Comparison of ENCODE assay signal across 7 cellular contexts in the genomic region with DNA sequence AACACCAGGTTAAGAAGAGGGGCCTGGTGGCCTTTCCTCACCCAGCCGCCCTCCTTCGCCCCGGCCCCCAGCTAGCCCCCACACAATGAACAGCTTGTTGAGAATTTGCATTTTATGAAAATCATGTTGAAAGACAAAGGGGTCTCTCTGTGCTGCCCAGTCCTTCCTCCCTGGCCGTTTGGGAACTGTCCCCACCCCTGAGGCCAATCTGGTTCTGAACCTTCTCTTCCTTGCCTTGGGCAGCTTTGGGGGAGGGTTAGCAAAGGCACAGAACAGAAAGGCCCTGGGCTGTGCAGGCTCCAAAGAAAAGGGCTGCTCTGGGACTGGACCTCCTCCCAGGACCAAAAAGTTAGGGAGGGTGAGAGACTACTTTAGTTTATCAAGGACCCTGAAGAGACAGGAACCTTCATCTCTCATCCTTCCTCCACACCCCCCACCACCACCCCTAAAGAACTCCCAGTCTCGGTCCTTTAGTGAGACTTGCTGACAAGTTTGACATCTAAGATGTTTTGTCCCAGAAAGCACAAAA. TPM values are rescaled to one million over a fixed set of nuclear protein-coding genes. Genes with fewer than 3 reads are reported as not detected.
A peak's percentile ranks its signal among the peaks of the same experiment; 100 is the strongest.
DNase-seq lines count a peak whose midpoint lies in the region; ATAC-seq and TF ChIP-seq lines count a peak whose summit lies in the region.

No MANE protein-coding gene starts in this region.

- ATAC-seq in stimulated activated naive CD8-positive, alpha-beta T cell treated with anti-CD3 and anti-CD28 coated beads, Interleukin-15, amount 100 ng/mL, for 72 hours, result no peak
- ATAC-seq in HG03196 (IDR thresholded peaks at IDR 0.05; ENCODE audit: unreplicated experiment), result no peak

- H3K9ac ChIP-seq in HUES64 (ENCODE audit: low read depth, low read length), result no peak overlapping the region

- peaks cover 14% of the 10 kb centered on the region for H3K27me3 Mint-ChIP-seq in stimulated activated naive CD8-positive, alpha-beta T cell treated with anti-CD3 and anti-CD28 coated beads, Interleukin-15, amount 100 ng/mL, for 72 hours

- intact Hi-C loops in adrenal gland (cut with DNase I), result loop anchor here in 1 of 2 donors (5.0 kb wide), 1 partner anchor 79 kb away; no protein-coding TSS in a partner anchor

- peak overlapping the region; percentile 53; the same call in 1 of the 2 replicates for H3K4me3 ChIP-seq in HUES64 (ENCODE audit: low read length)
- peak overlapping the region in 1 of 4 donors; percentile 78 for H3K4me3 ChIP-seq in adrenal gland

- no peaks in the 10 kb centered on the region for H3K9me3 Mint-ChIP-seq in stimulated activated naive CD8-positive, alpha-beta T cell treated with anti-CD3 and anti-CD28 coated beads, Interleukin-15, amount 100 ng/mL, for 72 hours

- H3K9me3 ChIP-seq in HUES64 (ENCODE audit: insufficient read depth, low read depth, low read length), result no peaks in the 10 kb centered on the region
- H3K9me3 ChIP-seq in adrenal gland (replicated peaks in 1 of 3), result no peaks in the 10 kb centered on the region

- 57% methylated on average over 2 of the region's 5 CpGs for WGBS in HUES64
- WGBS in adrenal gland, 4 donors, result 40 to 66% (median 60%) methylated on average over 2 to 5 of the region's 5 CpGs

- no peak for DNase-seq in adrenal gland
- DNase-seq in stimulated activated naive CD8-positive, alpha-beta T cell treated with anti-CD3 and anti-CD28 coated beads, Interleukin-15, amount 100 ng/mL, for 72 hours, result no peak
- no peak for DNase-seq in middle frontal gyrus (ENCODE audit: extremely low spot score, low spot score)
- DNase-seq in HPDE6-E6E7 (ENCODE audit: extremely low spot score), result no peak

- H3K27me3 ChIP-seq in HUES64 (ENCODE audit: insufficient read depth, low read length), result peaks cover 48% of the 10 kb centered on the region
- H3K27me3 ChIP-seq in adrenal gland, result peaks cover 13% of the 10 kb centered on the region
- H3K27me3 ChIP-seq in layer of hippocampus (ENCODE audit: control insufficient read depth, insufficient read depth, low read length), result no peaks in the 10 kb centered on the region

- no peak for TF ChIP-seq CTCF in adrenal gland (IDR thresholded peaks at IDR 0.05)

- H3K4me1 ChIP-seq in HUES64 (ENCODE audit: insufficient read depth, low read length) (peaks cover 20% of the 10 kb centered on the region), adrenal gland (replicated peaks in 1 of 2) (peaks cover 0 to 12% of the 10 kb centered on the region in 2 donors)

- peak overlapping the region; percentile 85 to 89 for H3K27ac Mint-ChIP-seq in stimulated activated naive CD8-positive, alpha-beta T cell treated with anti-CD3 and anti-CD28 coated beads, Interleukin-15, amount 100 ng/mL, for 72 hours

- H3K27ac ChIP-seq in HUES64 (ENCODE audit: low read depth, low read length), result no peak overlapping the region
- peak overlapping the region in 3 of 5 donors; percentile 56 to 88 (median 68) for H3K27ac ChIP-seq in adrenal gland
- peak overlapping the region; percentile 71 for H3K27ac ChIP-seq in layer of hippocampus (ENCODE audit: low read depth, low read length)

- no peak for TF ChIP-seq POLR2A in adrenal gland (IDR thresholded peaks at IDR 0.05)

- H3K36me3 ChIP-seq in HUES64 (ENCODE audit: insufficient read depth, low read length) (peaks cover 3% of the 10 kb centered on the region; the same call in 1 of the 2 replicates), adrenal gland (replicated peaks in 1 of 2) (no peaks in the 10 kb centered on the region)

- peaks cover 37% of the 10 kb centered on the region for H3K4me1 Mint-ChIP-seq in stimulated activated naive CD8-positive, alpha-beta T cell treated with anti-CD3 and anti-CD28 coated beads, Interleukin-15, amount 100 ng/mL, for 72 hours

- peak overlapping the region; percentile 91 to 94 for H3K4me3 Mint-ChIP-seq in stimulated activated naive CD8-positive, alpha-beta T cell treated with anti-CD3 and anti-CD28 coated beads, Interleukin-15, amount 100 ng/mL, for 72 hours

RNA-seq across cellular contexts. Expression of gene TAMALIN, which starts 1.3 kb away (rescaled TPM):
- polyA plus RNA-seq in HUES64 (2013, experiment 1 of 2), result 3.0 TPM
- polyA plus RNA-seq in HUES64 (2013, experiment 2 of 2), result 3.4 TPM
- 10 to 100 TPM in 5 of 8 donors, 1 to 10 TPM in 3; 1.8 to 26.0 (median 14.9) TPM for total RNA-seq in adrenal gland
- polyA plus RNA-seq in adrenal gland, result 10 to 100 TPM in 2 of 3 donors, 1 to 10 TPM in 1; 5.3 to 44.9 (median 41.3) TPM

RNA-seq across cellular contexts. Expression of gene NR4A1, which starts 43.2 kb away (rescaled TPM):
- 10.8 TPM for polyA plus RNA-seq in HUES64 (2013, experiment 1 of 2)
- polyA plus RNA-seq in HUES64 (2013, experiment 2 of 2), result 15.4 TPM
- 100 to 1,000 TPM in 5 of 8 donors, 10 to 100 TPM in 3; 49.5 to 854 (median 185) TPM for total RNA-seq in adrenal gland
- 100 to 1,000 TPM in 2 of 3 donors, 10 to 100 TPM in 1; 34.5 to 499 (median 282) TPM for polyA plus RNA-seq in adrenal gland

RNA-seq across cellular contexts. Expression of gene ACVR1B, which starts 56.5 kb away (rescaled TPM):
- 11.8 TPM for polyA plus RNA-seq in HUES64 (2013, experiment 1 of 2)
- polyA plus RNA-seq in HUES64 (2013, experiment 2 of 2), result 14.5 TPM
- total RNA-seq in adrenal gland, result 10 to 100 TPM in 7 of 8 donors, 1 to 10 TPM in 1; 6.3 to 26.3 (median 16.4) TPM
- polyA plus RNA-seq in adrenal gland, result 10 to 100 TPM in 2 of 3 donors, 1 to 10 TPM in 1; 9.5 to 14.1 (median 13.8) TPM
